Comparison of ENCODE assay signal across 13 cellular contexts in the genomic region with DNA sequence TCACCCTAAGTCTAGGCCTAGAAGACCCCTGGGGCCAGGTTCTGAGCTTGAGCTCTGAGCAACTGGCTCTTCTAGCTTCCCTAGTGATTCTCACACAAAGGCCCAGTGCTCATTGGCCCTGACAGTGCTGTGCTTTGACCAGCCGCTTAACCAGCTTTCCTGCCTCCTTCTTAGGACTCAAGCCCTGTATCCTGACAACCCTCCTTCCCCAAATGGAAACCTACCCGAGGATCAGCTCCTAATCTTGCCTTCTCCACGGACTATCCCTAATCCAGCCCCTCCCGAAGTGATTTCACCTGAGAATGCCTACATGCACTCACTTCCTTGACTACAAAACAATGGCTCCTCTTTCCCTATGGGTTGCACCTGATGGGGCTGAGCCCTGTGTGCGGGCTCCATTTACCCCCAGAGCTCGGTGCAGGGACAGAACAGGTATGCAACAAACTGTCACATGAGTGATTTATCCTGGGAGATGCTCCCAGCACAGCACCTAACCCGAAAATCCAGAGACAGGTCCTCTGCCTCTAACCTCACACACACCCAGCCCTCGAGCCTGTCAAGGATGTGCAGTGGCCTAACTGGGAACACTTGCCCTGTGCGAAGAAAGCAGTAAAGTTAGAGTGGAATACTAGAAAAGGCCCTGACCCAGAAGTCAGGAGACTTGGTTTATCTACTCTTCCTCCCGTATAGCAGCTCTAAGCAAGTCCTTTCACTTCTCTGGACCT. TPM values are rescaled to one million over a fixed set of nuclear protein-coding genes. Genes with fewer than 3 reads are reported as not detected.
A peak's percentile ranks its signal among the peaks of the same experiment; 100 is the strongest.
DNase-seq lines count a peak whose midpoint lies in the region; ATAC-seq, FAIRE-seq and TF ChIP-seq lines count a peak whose summit lies in the region.
"Had no signal": no experiment of that assay in that cellular context is flagged by ENCODE, and none has a peak within 500 bp of the region (broad histone marks: within the 10 kb centered on the region; RNA-seq: fewer than 3 reads in every experiment).

No MANE protein-coding gene starts in this region.

- no peak for TF ChIP-seq CTCF in keratinocyte (optimal IDR thresholded peaks at IDR 0.05 in 1 of 3, IDR thresholded peaks at IDR 0.05 in 1 of 3, conservative IDR thresholded peaks at IDR 0.05 in 1 of 3; ENCODE audit: extremely low read depth in 1 of 3, insufficient read depth in 2 of 3, low read length in 3 of 3)

- no peak for DNase-seq in stimulated activated naive CD8-positive, alpha-beta T cell treated with anti-CD3 and anti-CD28 coated beads, Interleukin-15, Interleukin-2, amounts not matched to agents 100 U/mL and 50 U/mL, for 24 hours
- no peak for DNase-seq in activated naive CD8-positive, alpha-beta T cell treated with anti-CD3 and anti-CD28 coated beads for 36 hours
- DNase-seq in keratinocyte (ENCODE audit: low read depth, low spot score) = no peak
- DNase-seq in SHP77 (lab: John Stamatoyannopoulos, UW) = no peak
- no peak for DNase-seq in HuH-7.5 (ENCODE audit: low spot score)
- DNase-seq in GM19240 (ENCODE audit: insufficient read length, low spot score) = no peak
- DNase-seq: activated CD4-positive, alpha-beta T cell treated with anti-CD3 and anti-CD28 coated beads for 36 hours; cerebellar nuclear complex; NCI-H187 treated with DMSO at 0.1 percent for 48 hours had no signal

- H3K79me2 ChIP-seq in keratinocyte (ENCODE audit: control insufficient read depth, insufficient read depth, low read length) = no peaks in the 10 kb centered on the region

- no peak overlapping the region for H3K9ac ChIP-seq in keratinocyte (ENCODE audit: control insufficient read depth, extremely low read depth, insufficient read depth, low read length)

- H3K27me3 Mint-ChIP-seq in stimulated activated naive CD8-positive, alpha-beta T cell treated with anti-CD3 and anti-CD28 coated beads, Interleukin-15, Interleukin-2, amounts not matched to agents 100 ng/mL and 50 ng/mL, for 24 hours = peaks cover 58% of the 10 kb centered on the region
- H3K27me3 Mint-ChIP-seq in activated naive CD8-positive, alpha-beta T cell treated with anti-CD3 and anti-CD28 coated beads for 36 hours = peaks cover 60% of the 10 kb centered on the region

- H3K4me2 ChIP-seq in keratinocyte (ENCODE audit: control insufficient read depth, extremely low read depth, insufficient read depth, low read depth, low read length) = peak overlapping the region; percentile 8

- no peak overlapping the region for H3K27ac Mint-ChIP-seq in stimulated activated naive CD8-positive, alpha-beta T cell treated with anti-CD3 and anti-CD28 coated beads, Interleukin-15, Interleukin-2, amounts not matched to agents 100 ng/mL and 50 ng/mL, for 24 hours
- H3K27ac Mint-ChIP-seq in activated naive CD8-positive, alpha-beta T cell treated with anti-CD3 and anti-CD28 coated beads for 36 hours = no peak overlapping the region
- H3K27ac Mint-ChIP-seq: activated CD4-positive, alpha-beta T cell treated with anti-CD3 and anti-CD28 coated beads for 36 hours had no signal

- H3K27me3 ChIP-seq in keratinocyte (ENCODE audit: control insufficient read depth, extremely low read depth, insufficient read depth, low read length) = peaks cover 57% of the 10 kb centered on the region

- no peaks in the 10 kb centered on the region for H3K36me3 Mint-ChIP-seq in stimulated activated naive CD8-positive, alpha-beta T cell treated with anti-CD3 and anti-CD28 coated beads, Interleukin-15, Interleukin-2, amounts not matched to agents 100 ng/mL and 50 ng/mL, for 24 hours (ENCODE audit: low read depth)
- no peaks in the 10 kb centered on the region for H3K36me3 Mint-ChIP-seq in activated naive CD8-positive, alpha-beta T cell treated with anti-CD3 and anti-CD28 coated beads for 36 hours

- H3K4me1 ChIP-seq in keratinocyte (ENCODE audit: control insufficient read depth, extremely low read depth, insufficient read depth, low read length) = peaks cover 7% of the 10 kb centered on the region

- peak; percentile 5 for FAIRE-seq in keratinocyte (lab: Jason Lieb, UNC)

- ATAC-seq in stimulated activated naive CD8-positive, alpha-beta T cell treated with anti-CD3 and anti-CD28 coated beads, Interleukin-15, Interleukin-2, amounts not matched to agents 100 U/mL and 50 U/mL, for 24 hours = no peak
- ATAC-seq in HG03175 (IDR thresholded peaks at IDR 0.05; ENCODE audit: unreplicated experiment) = no peak
- ATAC-seq: activated CD4-positive, alpha-beta T cell treated with anti-CD3 and anti-CD28 coated beads for 36 hours; esophagus mucosa; sciatic nerve had no signal

- no peak overlapping the region for H3K4me3 ChIP-seq in keratinocyte (ENCODE audit: control insufficient read depth in 2 of 3, extremely low read depth in 1 of 3, insufficient read depth in 2 of 3, low read depth in 1 of 3, low read length in 3 of 3)

- H3K4me1 Mint-ChIP-seq in stimulated activated naive CD8-positive, alpha-beta T cell treated with anti-CD3 and anti-CD28 coated beads, Interleukin-15, Interleukin-2, amounts not matched to agents 100 ng/mL and 50 ng/mL, for 24 hours (ENCODE audit: low read depth) = peaks cover 17% of the 10 kb centered on the region
- peaks cover 8% of the 10 kb centered on the region for H3K4me1 Mint-ChIP-seq in activated naive CD8-positive, alpha-beta T cell treated with anti-CD3 and anti-CD28 coated beads for 36 hours

- no peak overlapping the region for H2AFZ ChIP-seq in keratinocyte (ENCODE audit: control insufficient read depth, low read length)

- no peaks in the 10 kb centered on the region for H3K9me1 ChIP-seq in keratinocyte (ENCODE audit: control insufficient read depth, extremely low read depth, insufficient read depth, low read length)

- H3K4me3 Mint-ChIP-seq in stimulated activated naive CD8-positive, alpha-beta T cell treated with anti-CD3 and anti-CD28 coated beads, Interleukin-15, Interleukin-2, amounts not matched to agents 100 ng/mL and 50 ng/mL, for 24 hours = peak overlapping the region; percentile 32
- H3K4me3 Mint-ChIP-seq in activated naive CD8-positive, alpha-beta T cell treated with anti-CD3 and anti-CD28 coated beads for 36 hours = peak overlapping the region; percentile 4
- H3K4me3 Mint-ChIP-seq: activated CD4-positive, alpha-beta T cell treated with anti-CD3 and anti-CD28 coated beads for 36 hours had no signal

- H3K9me3 ChIP-seq in keratinocyte (ENCODE audit: control insufficient read depth, low read depth, low read length) = no peaks in the 10 kb centered on the region

- H3K9me3 Mint-ChIP-seq in stimulated activated naive CD8-positive, alpha-beta T cell treated with anti-CD3 and anti-CD28 coated beads, Interleukin-15, Interleukin-2, amounts not matched to agents 100 ng/mL and 50 ng/mL, for 24 hours = no peaks in the 10 kb centered on the region
- no peaks in the 10 kb centered on the region for H3K9me3 Mint-ChIP-seq in activated naive CD8-positive, alpha-beta T cell treated with anti-CD3 and anti-CD28 coated beads for 36 hours

- no peak overlapping the region for H3K27ac ChIP-seq in keratinocyte (ENCODE audit: control insufficient read depth, insufficient read depth, low read length)

- no peaks in the 10 kb centered on the region for H3K36me3 ChIP-seq in keratinocyte (ENCODE audit: control insufficient read depth in 2 of 2, extremely low read depth in 1 of 2, insufficient read depth in 2 of 2, low read length in 2 of 2)

- no peaks in the 10 kb centered on the region for H4K20me1 ChIP-seq in keratinocyte (ENCODE audit: control insufficient read depth, extremely low read depth, insufficient read depth, low read length)

- dilution Hi-C loops in keratinocyte (cut with MboI; ENCODE audit: extremely low pct_ligation_motif_present, low sequenced_read_pairs) = no loop called here

RNA-seq across cellular contexts. Expression of gene MEGF11, which starts 2.3 kb away (rescaled TPM):
- not detected for total RNA-seq in activated naive CD8-positive, alpha-beta T cell treated with anti-CD3 and anti-CD28 coated beads for 36 hours
- not detected in 3 replicates for polyA plus RNA-seq in keratinocyte
- not detected for polyA plus RNA-seq in keratinocyte (2011; ENCODE audit: low read depth)
- not detected in 2 replicates for polyA plus RNA-seq in keratinocyte (2011; cell fraction: cytosol; rRNA removed)
- polyA plus RNA-seq in keratinocyte (2011; cell fraction: nucleus; rRNA removed) = 0.05 TPM in 1 of 2 replicates, not detected in the other
- polyA plus RNA-seq in keratinocyte (2012; ENCODE audit: low replicate concordance) = 0.15 and 1.0 TPM in 2 replicates
- not detected in 3 replicates for polyA minus RNA-seq in keratinocyte
- not detected for polyA minus RNA-seq in keratinocyte (2011; cell fraction: cytosol; rRNA and poly(A)+ RNA removed)
- polyA minus RNA-seq in keratinocyte (2011; cell fraction: nucleus; rRNA and poly(A)+ RNA removed) = not detected in 2 replicates
- total RNA-seq: activated CD4-positive, alpha-beta T cell treated with anti-CD3 and anti-CD28 coated beads for 36 hours; esophagus mucosa had no signal

RNA-seq across cellular contexts. Expression of gene DIS3L, which starts 42.1 kb away (rescaled TPM):
- 10 to 100 TPM; 22.1 to 23.4 TPM for total RNA-seq in activated naive CD8-positive, alpha-beta T cell treated with anti-CD3 and anti-CD28 coated beads for 36 hours
- polyA plus RNA-seq in keratinocyte = 3.8 to 12.2 TPM (median 7.6 TPM) in 3 replicates
- polyA plus RNA-seq in keratinocyte (2011; ENCODE audit: low read depth) = 3.0 TPM
- polyA plus RNA-seq in keratinocyte (2011; cell fraction: cytosol; rRNA removed) = 3.3 and 7.3 TPM in 2 replicates
- polyA plus RNA-seq in keratinocyte (2011; cell fraction: nucleus; rRNA removed) = 4.3 TPM in 2 replicates
- 2.0 and 6.6 TPM in 2 replicates for polyA plus RNA-seq in keratinocyte (2012; ENCODE audit: low replicate concordance)
- polyA minus RNA-seq in keratinocyte = 1.8 to 7.1 TPM (median 2.9 TPM) in 3 replicates
- 11.7 TPM for polyA minus RNA-seq in keratinocyte (2011; cell fraction: cytosol; rRNA and poly(A)+ RNA removed)
- polyA minus RNA-seq in keratinocyte (2011; cell fraction: nucleus; rRNA and poly(A)+ RNA removed) = 3.3 and 7.1 TPM in 2 replicates
